ENCODE assay signal across 12 cellular contexts in the genomic region with DNA sequence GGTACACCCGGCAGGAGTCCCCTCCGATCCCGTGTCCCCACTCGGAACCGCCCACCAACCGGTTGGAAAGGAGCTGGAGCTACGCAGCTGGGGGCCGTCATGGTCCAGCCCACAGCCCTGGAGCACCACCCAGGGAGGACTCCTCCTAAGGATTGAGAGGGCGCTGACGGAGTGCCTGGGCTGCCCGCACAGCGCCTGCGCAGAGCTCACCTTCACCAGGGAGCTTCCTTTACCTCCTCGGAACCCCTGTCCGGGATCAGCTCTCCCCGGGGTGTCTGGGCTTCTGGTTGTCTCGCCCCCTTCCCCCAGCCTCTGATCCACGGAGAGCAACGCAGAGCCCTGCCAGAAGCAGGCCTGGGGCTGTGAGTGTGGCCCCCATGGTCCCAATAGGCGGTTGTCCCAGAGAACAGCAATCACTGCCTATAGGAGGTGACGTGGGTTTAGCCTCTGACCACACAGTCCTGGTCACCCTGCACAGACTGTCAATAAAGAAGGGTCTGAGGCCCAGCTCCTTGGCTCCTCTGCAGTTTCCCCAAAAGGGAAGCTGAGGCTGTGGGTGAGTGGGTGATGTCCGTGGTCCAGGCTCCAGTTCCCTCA. TPM values are rescaled to one million over a fixed set of nuclear protein-coding genes. Genes with fewer than 3 reads are reported as not detected.
DNase-seq lines count a peak whose midpoint lies in the region; ATAC-seq and TF ChIP-seq lines count a peak whose summit lies in the region.
"Had no signal": no experiment of that assay in that cellular context is flagged by ENCODE, and none has a peak within 500 bp of the region (broad histone marks: within the 10 kb centered on the region; RNA-seq: fewer than 3 reads in every experiment).

No MANE protein-coding gene starts in this region.

- H3K9ac ChIP-seq in smooth muscle cell (ENCODE audit: low read depth), result no peak overlapping the region

- WGBS in smooth muscle cell (ENCODE audit: low lambda C conversion rate), result 29% methylated on average over 22 of the region's 22 CpGs

- H3K9me3 ChIP-seq in smooth muscle cell (replicated peaks; ENCODE audit: low read depth), result no peaks in the 10 kb centered on the region

- H3K4me3 Mint-ChIP-seq in activated CD4-positive, alpha-beta T cell treated with anti-CD3 and anti-CD28 coated beads, Interleukin-2, amount 10 ng/mL, durations not matched to agents 24 days and 14 days, result peak overlapping the region; percentile 39
- peak overlapping the region; percentile 35 for H3K4me3 Mint-ChIP-seq in activated naive CD8-positive, alpha-beta T cell treated with anti-CD3 and anti-CD28 coated beads, Interleukin-2, amount 10 ng/mL, durations not matched to agents 7 days and 5 days

- POLR2A ChIA-PET in activated naive CD8-positive, alpha-beta T cell treated with anti-CD3 and anti-CD28 coated beads, Interleukin-2, amount 10 ng/mL, durations not matched to agents 7 days and 5 days (lab: Charles Lee), result no interaction called here

- peaks cover 84% of the 10 kb centered on the region for H3K27me3 ChIP-seq in smooth muscle cell (ENCODE audit: low read depth)

- H3K9me3 Mint-ChIP-seq in activated CD4-positive, alpha-beta T cell treated with anti-CD3 and anti-CD28 coated beads, Interleukin-2, amount 10 ng/mL, durations not matched to agents 24 days and 14 days, result peaks cover 5% of the 10 kb centered on the region
- H3K9me3 Mint-ChIP-seq in activated naive CD8-positive, alpha-beta T cell treated with anti-CD3 and anti-CD28 coated beads, Interleukin-2, amount 10 ng/mL, durations not matched to agents 7 days and 5 days, result no peaks in the 10 kb centered on the region

- H3K4me3 ChIP-seq in smooth muscle cell, result peak overlapping the region; percentile 43

- H3K4me1 Mint-ChIP-seq in activated CD4-positive, alpha-beta T cell treated with anti-CD3 and anti-CD28 coated beads, Interleukin-2, amount 10 ng/mL, durations not matched to agents 24 days and 14 days, result peaks cover 3% of the 10 kb centered on the region
- peaks cover 7% of the 10 kb centered on the region for H3K4me1 Mint-ChIP-seq in activated naive CD8-positive, alpha-beta T cell treated with anti-CD3 and anti-CD28 coated beads, Interleukin-2, amount 10 ng/mL, durations not matched to agents 7 days and 5 days

- no peak for TF ChIP-seq CTCF in smooth muscle cell (IDR thresholded peaks at IDR 0.05; ENCODE audit: borderline replicate concordance, insufficient read depth, poor library complexity, severe bottlenecking)

- H3K27me3 Mint-ChIP-seq in activated CD4-positive, alpha-beta T cell treated with anti-CD3 and anti-CD28 coated beads, Interleukin-2, amount 10 ng/mL, durations not matched to agents 24 days and 14 days, result peaks cover 59% of the 10 kb centered on the region
- H3K27me3 Mint-ChIP-seq in activated naive CD8-positive, alpha-beta T cell treated with anti-CD3 and anti-CD28 coated beads, Interleukin-2, amount 10 ng/mL, durations not matched to agents 7 days and 5 days, result peaks cover 64% of the 10 kb centered on the region

- no peaks in the 10 kb centered on the region for H3K79me2 ChIP-seq in smooth muscle cell (ENCODE audit: low read depth)

- no peak overlapping the region for H3K27ac ChIP-seq in smooth muscle cell (ENCODE audit: low read depth)

- no peaks in the 10 kb centered on the region for H4K20me1 ChIP-seq in smooth muscle cell (ENCODE audit: low read depth)

- H3F3A ChIP-seq in smooth muscle cell (ENCODE audit: low read depth), result no peaks in the 10 kb centered on the region

- intact Hi-C loops in activated CD4-positive, alpha-beta T cell treated with anti-CD3 and anti-CD28 coated beads, Interleukin-2, amount 10 ng/mL, durations not matched to agents 24 days and 14 days (cut with micrococcal nuclease), result no loop called here

- H2AFZ ChIP-seq in smooth muscle cell (ENCODE audit: low read depth), result no peak overlapping the region

- H3K36me3 ChIP-seq in smooth muscle cell (ENCODE audit: low read depth), result no peaks in the 10 kb centered on the region

- peaks cover 2% of the 10 kb centered on the region for H3K36me3 Mint-ChIP-seq in activated CD4-positive, alpha-beta T cell treated with anti-CD3 and anti-CD28 coated beads, Interleukin-2, amount 10 ng/mL, durations not matched to agents 24 days and 14 days (ENCODE audit: low read depth)
- peaks cover 3% of the 10 kb centered on the region for H3K36me3 Mint-ChIP-seq in activated naive CD8-positive, alpha-beta T cell treated with anti-CD3 and anti-CD28 coated beads, Interleukin-2, amount 10 ng/mL, durations not matched to agents 7 days and 5 days
- H3K36me3 Mint-ChIP-seq: memory B cell had no signal

- ATAC-seq in activated naive CD8-positive, alpha-beta T cell treated with anti-CD3 and anti-CD28 coated beads, Interleukin-2, amount 10 ng/mL, durations not matched to agents 7 days and 5 days (ENCODE audit: low read depth), result no peak

- no peak for DNase-seq in activated CD4-positive, alpha-beta T cell treated with anti-CD3 and anti-CD28 coated beads, Interleukin-2, amount 10 ng/mL, durations not matched to agents 24 days and 14 days
- DNase-seq in activated CD4-positive, alpha-beta T cell treated with anti-CD3 and anti-CD28 coated beads, Interleukin-2, amount 50 U/mL, for 48 hours, result no peak
- no peak for DNase-seq in activated naive CD8-positive, alpha-beta T cell treated with anti-CD3 and anti-CD28 coated beads, Interleukin-2, amount 10 ng/mL, durations not matched to agents 7 days and 5 days
- DNase-seq in kidney tubule cell (ENCODE audit: low spot score), result peak; percentile 7
- no peak for DNase-seq in smooth muscle cell (lab: John Stamatoyannopoulos, UW; ENCODE audit: unreplicated experiment)
- DNase-seq in RKO (ENCODE audit: low spot score), result no peak
- no peak for DNase-seq in activated gamma-delta T cell (lab: John Stamatoyannopoulos, UW)
- DNase-seq in midbrain (lab: John Stamatoyannopoulos, UW), result no peak
- DNase-seq: caudate nucleus, OCI-M1 had no signal

- peak overlapping the region; percentile 87 for H3K4me2 ChIP-seq in smooth muscle cell

- H3K27ac Mint-ChIP-seq in activated CD4-positive, alpha-beta T cell treated with anti-CD3 and anti-CD28 coated beads, Interleukin-2, amount 10 ng/mL, durations not matched to agents 24 days and 14 days, result no peak overlapping the region
- H3K27ac Mint-ChIP-seq in activated naive CD8-positive, alpha-beta T cell treated with anti-CD3 and anti-CD28 coated beads, Interleukin-2, amount 10 ng/mL, durations not matched to agents 7 days and 5 days, result no peak overlapping the region
- H3K27ac Mint-ChIP-seq: memory B cell had no signal

- peaks cover 13% of the 10 kb centered on the region for H3K4me1 ChIP-seq in smooth muscle cell (ENCODE audit: low read depth)

RNA-seq across cellular contexts. Expression of gene ALPG, which starts 14.6 kb away (rescaled TPM):
- not detected in 2 replicates for total RNA-seq in activated CD4-positive, alpha-beta T cell treated with anti-CD3 and anti-CD28 coated beads, Interleukin-2, amount 10 ng/mL, durations not matched to agents 24 days and 14 days
- total RNA-seq in activated naive CD8-positive, alpha-beta T cell treated with anti-CD3 and anti-CD28 coated beads, Interleukin-2, amount 10 ng/mL, durations not matched to agents 7 days and 5 days, result not detected
- total RNA-seq in smooth muscle cell, result not detected in 2 replicates
- not detected in 2 replicates for polyA plus RNA-seq in smooth muscle cell
- total RNA-seq: HT1080 had no signal

RNA-seq across cellular contexts. Expression of gene ALPI, which starts 34.7 kb away (rescaled TPM):
- total RNA-seq in activated CD4-positive, alpha-beta T cell treated with anti-CD3 and anti-CD28 coated beads, Interleukin-2, amount 10 ng/mL, durations not matched to agents 24 days and 14 days, result not detected in 2 replicates
- not detected for total RNA-seq in activated naive CD8-positive, alpha-beta T cell treated with anti-CD3 and anti-CD28 coated beads, Interleukin-2, amount 10 ng/mL, durations not matched to agents 7 days and 5 days
- not detected in 2 replicates for total RNA-seq in smooth muscle cell
- polyA plus RNA-seq in smooth muscle cell, result not detected in 2 replicates
- total RNA-seq: HT1080 had no signal

RNA-seq across cellular contexts. Expression of gene ALPP, which starts 42.7 kb away (rescaled TPM):
- total RNA-seq in activated CD4-positive, alpha-beta T cell treated with anti-CD3 and anti-CD28 coated beads, Interleukin-2, amount 10 ng/mL, durations not matched to agents 24 days and 14 days, result not detected in 2 replicates
- total RNA-seq in activated naive CD8-positive, alpha-beta T cell treated with anti-CD3 and anti-CD28 coated beads, Interleukin-2, amount 10 ng/mL, durations not matched to agents 7 days and 5 days, result not detected
- total RNA-seq in smooth muscle cell, result 0.22 and 0.58 TPM in 2 replicates
- polyA plus RNA-seq in smooth muscle cell, result 0.99 TPM in 1 of 2 replicates, not detected in the other
- total RNA-seq: HT1080 had no signal
